ENCODE assay signal across 10 cellular contexts in genomic region chr6:159982726-159983506, GRCh38. TPM values are rescaled to one million over a fixed set of nuclear protein-coding genes. Genes with fewer than 3 reads are reported as not detected.
DNase-seq lines count a peak whose midpoint lies in the region; ATAC-seq, FAIRE-seq and TF ChIP-seq lines count a peak whose summit lies in the region.
"Had no signal": no experiment of that assay in that cellular context is flagged by ENCODE, and none has a peak within 500 bp of the region (broad histone marks: within the 10 kb centered on the region; RNA-seq: fewer than 3 reads in every experiment).

No MANE protein-coding gene starts in this region.

- ATAC-seq in IMR-90 (ENCODE audit: low read depth) (no peak), natural killer cell (peak; percentile 1 to 18 (median 16))

- no peaks in the 10 kb centered on the region for H3K27me3 Mint-ChIP-seq in natural killer cell (ENCODE audit: low read depth in 2 of 2)

- H3K79me1 ChIP-seq in IMR-90 (ENCODE audit: low read depth in 1 of 2, low read length in 2 of 2), result peaks cover 45 to 85% of the 10 kb centered on the region in 2 experiments

- H2AFZ ChIP-seq in IMR-90 (replicated peaks; ENCODE audit: low read length, poor library complexity), result no peak overlapping the region

- intact Hi-C loops in IMR-90 (cut with micrococcal nuclease) (no loop called here), adrenal gland (cut with DNase I) (no loop called here), natural killer cell (cut with micrococcal nuclease) (loop anchor here (2.0 kb wide), 1 partner anchor 32 kb away; no protein-coding TSS in a partner anchor)

- 85% methylated on average over 5 of the region's 6 CpGs; no CpG with 5 or more reads in 1 of the 2 experiments for WGBS in IMR-90 (ENCODE audit: extremely low coverage in 2 of 2, insufficient read length in 1 of 2), 2 experiments
- 42 to 59% (median 55%) methylated on average over 6 of the region's 6 CpGs for whole genome bisulfite sequencing in adrenal gland, 4 donors

- H4K5ac ChIP-seq in IMR-90 (ENCODE audit: low read depth, low read length), result no peak overlapping the region

- peaks cover 90% of the 10 kb centered on the region for H4K20me1 ChIP-seq in IMR-90 (ENCODE audit: insufficient read depth, low read length)

- no peak overlapping the region; the same call in 1 of the 2 replicates for H2BK20ac ChIP-seq in IMR-90 (ENCODE audit: low read depth, low read length)

- peak overlapping the region; percentile 94 to 99 for H3K27ac Mint-ChIP-seq in natural killer cell

- peaks cover 93 to 96% of the 10 kb centered on the region in 2 donors for H3K4me1 Mint-ChIP-seq in natural killer cell

- H2AK5ac ChIP-seq in IMR-90 (ENCODE audit: low read depth, low read length), result no peak overlapping the region

- BruUV-seq in IMR-90 (replicated peaks; lab: Mats Ljungman, UMichigan), result no TSS peak

- in situ Hi-C loops in IMR-90 (cut with MboI; ENCODE audit: low sequenced_read_pairs), result no loop called here

- TF ChIP-seq RAD21 in IMR-90 (IDR thresholded peaks at IDR 0.05; ENCODE audit: low read length), result no peak

- H2BK15ac ChIP-seq in IMR-90 (ENCODE audit: low read depth, low read length), result no peak overlapping the region

- H3K4me1 ChIP-seq in IMR-90 (ENCODE audit: control insufficient read depth, insufficient read depth, low read length) (peaks cover 31% of the 10 kb centered on the region), adrenal gland (replicated peaks in 1 of 2) (peaks cover 54 to 95% of the 10 kb centered on the region in 2 donors)

- CTCF ChIA-PET in IMR-90 (lab: Yijun Ruan, JAX), result no interaction called here

- TF ChIP-seq CTCF in GM12865 (IDR thresholded peaks at IDR 0.05; ENCODE audit: insufficient read depth, low read depth, low read length, missing control alignments) (no peak), IMR-90 (conservative IDR thresholded peaks at IDR 0.05; ENCODE audit: low read depth, low read length) (no peak), adrenal gland (IDR thresholded peaks at IDR 0.05) (no peak), natural killer cell (IDR thresholded peaks at IDR 0.05) (no peak)

- H3K9me3 Mint-ChIP-seq in natural killer cell, result no peaks in the 10 kb centered on the region

- peak overlapping the region; percentile 54; the same call in 1 of the 2 replicates for H3K4me3 ChIP-seq in GM12865 (ENCODE audit: low read depth, low read length)
- H3K4me3 ChIP-seq in IMR-90 (ENCODE audit: insufficient read depth, low read depth, low read length), result no peak overlapping the region
- no peak overlapping the region for H3K4me3 ChIP-seq in adrenal gland

- H3K4me2 ChIP-seq in IMR-90 (ENCODE audit: low read depth, low read length), result peak overlapping the region; percentile 33

- H3K23ac ChIP-seq in IMR-90 (ENCODE audit: low read depth, low read length), result no peak overlapping the region

- H3K4ac ChIP-seq in IMR-90 (ENCODE audit: low read depth, low read length), result no peak overlapping the region

- DNase-seq in GM12865 (ENCODE audit: low read depth) (no peak), IMR-90 (peak; percentile 33), adrenal gland (no peak), natural killer cell (no peak), DMS153 (lab: John Stamatoyannopoulos, UW) (no peak), occipital lobe (lab: John Stamatoyannopoulos, UW) (no peak), cerebellar cortex (ENCODE audit: low spot score) (no peak), frontal cortex (ENCODE audit: low spot score in 2 of 2) (no peak)
- DNase-seq: hypothalamus, SHP77 had no signal

- no peak overlapping the region for H4K8ac ChIP-seq in IMR-90 (ENCODE audit: low read depth in 2 of 2, low read length in 2 of 2)

- H2BK5ac ChIP-seq in IMR-90 (ENCODE audit: low read depth, low read length, poor library complexity, severe bottlenecking), result peak overlapping the region; percentile 4

- H3K18ac ChIP-seq in IMR-90 (ENCODE audit: low read depth, low read length), result no peak overlapping the region

- H2AK9ac ChIP-seq in IMR-90 (replicated peaks; ENCODE audit: low read depth, low read length, poor library complexity), result no peak overlapping the region

- no peak for FAIRE-seq in frontal cortex (lab: Jason Lieb, UNC)

- H3K36me3 ChIP-seq in IMR-90 (ENCODE audit: control insufficient read depth, insufficient read depth, low read length), result no peaks in the 10 kb centered on the region
- H3K36me3 ChIP-seq in adrenal gland (replicated peaks in 1 of 2), result no peaks in the 10 kb centered on the region

- no peak overlapping the region for H3K9ac ChIP-seq in IMR-90 (ENCODE audit: low read depth, low read length)

- no peak overlapping the region for H2BK120ac ChIP-seq in IMR-90 (ENCODE audit: low read depth, low read length)

- H3K27me3 ChIP-seq in IMR-90 (ENCODE audit: control insufficient read depth, insufficient read depth, low read length), result no peaks in the 10 kb centered on the region
- no peaks in the 10 kb centered on the region for H3K27me3 ChIP-seq in adrenal gland

- peak overlapping the region; percentile 94 for H3K4me3 Mint-ChIP-seq in natural killer cell

- no peaks in the 10 kb centered on the region for H3K9me3 ChIP-seq in IMR-90 (ENCODE audit: control insufficient read depth, insufficient read depth, low read length)
- H3K9me3 ChIP-seq in adrenal gland (replicated peaks in 1 of 3), result no peaks in the 10 kb centered on the region

- H3K56ac ChIP-seq in IMR-90 (ENCODE audit: extremely low read depth, insufficient read depth, low read length), result no peak overlapping the region

- no peaks in the 10 kb centered on the region for H3K36me3 Mint-ChIP-seq in natural killer cell

- peak overlapping the region; percentile 32; the same call in 1 of the 2 replicates for H3K27ac ChIP-seq in IMR-90 (ENCODE audit: insufficient read depth, low read length)
- H3K27ac ChIP-seq in adrenal gland, result peak overlapping the region; percentile 18 to 87 (median 83)

- H4K91ac ChIP-seq in IMR-90 (ENCODE audit: insufficient read depth, low read depth, low read length), result no peak overlapping the region

- 0 out of 2 replicates have a peak overlapping the region, but pooled peaks have one; percentile 14 for H3K14ac ChIP-seq in IMR-90 (replicated peaks; ENCODE audit: low read depth, low read length)

- POLR2A ChIA-PET in IMR-90 (lab: Charles Lee; ENCODE audit: unreplicated experiment), result no interaction called here

- no peak for TF ChIP-seq POLR2A in IMR-90 (IDR thresholded peaks at IDR 0.05; ENCODE audit: low read depth, low read length)
- no peak for TF ChIP-seq POLR2A in adrenal gland (IDR thresholded peaks at IDR 0.05)

- dilution Hi-C loops in IMR-90 (cut with HindIII; ENCODE audit: low sequenced_read_pairs, unreplicated experiment), result no loop called here

- peaks cover 38% of the 10 kb centered on the region for H3K9me1 ChIP-seq in IMR-90 (ENCODE audit: insufficient read depth, low read length)

TF ChIP-seq in IMR-90, 13 proteins besides CTCF, POLR2A, EP300 and RAD21:
- TF ChIP-seq RCOR1 (IDR thresholded peaks at IDR 0.05; ENCODE audit: insufficient replicate concordance, low read length), result no peak

RNA-seq across cellular contexts. Expression of gene IGF2R, which starts 14.0 kb away (rescaled TPM):
- 33.2 and 38.6 TPM in 2 replicates for total RNA-seq in IMR-90 (2012; rRNA removed)
- 37.2 and 41.4 TPM in 2 replicates for polyA plus RNA-seq in IMR-90 (2012; rRNA removed)
- 20.4 and 27.1 TPM in 2 replicates for polyA plus RNA-seq in IMR-90 (2012; cell fraction: cytosol; rRNA removed)
- 24.9 and 43.2 TPM in 2 replicates for polyA plus RNA-seq in IMR-90 (2012; cell fraction: nucleus; rRNA removed; ENCODE audit: low replicate concordance)
- 100 to 1,000 TPM in 2 of 8 donors, 10 to 100 TPM in 6; 72.6 to 154 (median 92.7) TPM for total RNA-seq in adrenal gland
- polyA plus RNA-seq in adrenal gland, result 100 to 1,000 TPM in 1 of 3 donors, 10 to 100 TPM in 2; 17.1 to 114 (median 27.6) TPM
- 100 to 1,000 TPM; 208 to 282 (median 253) TPM for total RNA-seq in natural killer cell
- 36.7 TPM for total RNA-seq in occipital lobe
- 20.8 TPM for total RNA-seq in frontal cortex
